In genomic region chr3:13424111-13424844, GRCh38 we compare ENCODE assay signal across 24 cellular contexts. TPM values are rescaled to one million over a fixed set of nuclear protein-coding genes. Genes with fewer than 3 reads are reported as not detected.
DNase-seq lines count a peak whose midpoint lies in the region; ATAC-seq, FAIRE-seq and TF ChIP-seq lines count a peak whose summit lies in the region.
"Had no signal": no experiment of that assay in that cellular context is flagged by ENCODE, and none has a peak within 500 bp of the region (broad histone marks: within the 10 kb centered on the region; RNA-seq: fewer than 3 reads in every experiment).

No MANE protein-coding gene starts in this region.

- no peaks in the 10 kb centered on the region for H3K27me3 ChIP-seq in PC-3 (ENCODE audit: low read length)
- no peaks in the 10 kb centered on the region for H3K27me3 ChIP-seq in small intestine (ENCODE audit: control insufficient read depth in 2 of 2, insufficient read depth in 2 of 2, low read length in 2 of 2)
- no peaks in the 10 kb centered on the region for H3K27me3 ChIP-seq in upper lobe of left lung
- H3K27me3 ChIP-seq: BLaER1 treated with 17β-estradiol and CSF1 and Interleukin-3, amounts not matched to agents 10 nM and 100 nM had no signal

- peaks cover 7% of the 10 kb centered on the region for H3K36me3 Mint-ChIP-seq in activated naive CD4-positive, alpha-beta T cell treated with anti-CD3 and anti-CD28 coated beads, Interleukin-2, amount 10 ng/mL, durations not matched to agents 7 days and 5 days
- H3K36me3 Mint-ChIP-seq in activated naive CD4-positive, alpha-beta T cell treated with anti-CD3 and anti-CD28 coated beads, Interleukin-2, amount 50 U/mL, for 72 hours = peaks cover 2 to 4% of the 10 kb centered on the region in 2 donors
- H3K36me3 Mint-ChIP-seq: IgD-negative memory B cell had no signal

- ATAC-seq in PC-3 (peak; percentile 10; the same call in 1 of the 2 replicates), upper lobe of left lung (ENCODE audit: low FRiP score in 2 of 2) (no peak), HG03280 (IDR thresholded peaks at IDR 0.05; ENCODE audit: unreplicated experiment) (no peak)
- ATAC-seq in activated naive CD4-positive, alpha-beta T cell treated with anti-CD3 and anti-CD28 coated beads, Interleukin-2, amount 50 U/mL, for 72 hours = no peak
- ATAC-seq: GM12878 had no signal

- no peaks in the 10 kb centered on the region for H3F3A ChIP-seq in PC-3 (ENCODE audit: low read length, unreplicated experiment)

- TF ChIP-seq CTCF in PC-3 (conservative IDR thresholded peaks at IDR 0.05; ENCODE audit: low read depth, low read length) = no peak
- no peak for TF ChIP-seq CTCF in upper lobe of left lung (IDR thresholded peaks at IDR 0.05)

- 31 to 63% (median 38%) methylated on average over 3 of the region's 3 CpGs for WGBS in small intestine, 3 donors
- 47 to 51% methylated on average over 3 of the region's 3 CpGs for WGBS in upper lobe of left lung, 2 donors

- no peaks in the 10 kb centered on the region for H3K9me2 ChIP-seq in PC-3 (replicated peaks; ENCODE audit: low read length)

- intact Hi-C loops in PC-3 (cut with micrococcal nuclease) = no loop called here

- H3K4me3 ChIP-seq in PC-3 (ENCODE audit: low read length) (no peak overlapping the region), small intestine (ENCODE audit: low read depth in 1 of 2, low read length in 2 of 2) (no peak overlapping the region), upper lobe of left lung (no peak overlapping the region)
- H3K4me3 ChIP-seq: BLaER1 treated with 17β-estradiol and CSF1 and Interleukin-3, amounts not matched to agents 10 nM and 100 nM; GM12878; HAP-1 had no signal

- peak overlapping the region; percentile 24 for H3K27ac Mint-ChIP-seq in activated naive CD4-positive, alpha-beta T cell treated with anti-CD3 and anti-CD28 coated beads, Interleukin-2, amount 10 ng/mL, durations not matched to agents 7 days and 5 days
- peak overlapping the region; percentile 40 to 85 for H3K27ac Mint-ChIP-seq in activated naive CD4-positive, alpha-beta T cell treated with anti-CD3 and anti-CD28 coated beads, Interleukin-2, amount 50 U/mL, for 72 hours

- H3K27ac ChIP-seq in PC-3 (ENCODE audit: low read length) (no peak overlapping the region), small intestine (ENCODE audit: low read depth in 1 of 2, low read length in 1 of 2) (no peak overlapping the region), upper lobe of left lung (peak overlapping the region in 1 of 4 donors; percentile 39)
- H3K27ac ChIP-seq: BLaER1 treated with 17β-estradiol and CSF1 and Interleukin-3, amounts not matched to agents 10 nM and 100 nM; HL-60 had no signal

- H3K4me2 ChIP-seq in PC-3 (ENCODE audit: low read length) = no peak overlapping the region

- TF ChIP-seq EP300 in upper lobe of left lung (IDR thresholded peaks at IDR 0.05) = no peak

- no peaks in the 10 kb centered on the region for H3K9me3 Mint-ChIP-seq in activated naive CD4-positive, alpha-beta T cell treated with anti-CD3 and anti-CD28 coated beads, Interleukin-2, amount 10 ng/mL, durations not matched to agents 7 days and 5 days
- no peaks in the 10 kb centered on the region for H3K9me3 Mint-ChIP-seq in activated naive CD4-positive, alpha-beta T cell treated with anti-CD3 and anti-CD28 coated beads, Interleukin-2, amount 50 U/mL, for 72 hours
- H3K9me3 Mint-ChIP-seq: IgD-negative memory B cell had no signal

- CTCF ChIA-PET in activated naive CD4-positive, alpha-beta T cell treated with anti-CD3 and anti-CD28 coated beads, Interleukin-2, amount 10 ng/mL, durations not matched to agents 7 days and 5 days (lab: Charles Lee) = interaction anchor here (1.4 kb wide), 1 partner anchor 8 kb away, joined by 10 read pairs; no protein-coding TSS in a partner anchor
- CTCF ChIA-PET in PC-3 (lab: Charles Lee) = no interaction called here

- no peak for FAIRE-seq in small intestine (lab: Jason Lieb, UNC)
- FAIRE-seq: A204.1, GM12878, HTR-8/SVneo had no signal

- TF ChIP-seq POLR2A in upper lobe of left lung (IDR thresholded peaks at IDR 0.05) = no peak

- H3K4me1 ChIP-seq in PC-3 (ENCODE audit: insufficient read depth, low read length) (peaks cover 8% of the 10 kb centered on the region; the same call in 1 of the 2 replicates), small intestine (ENCODE audit: control insufficient read depth in 2 of 2, insufficient read depth in 1 of 2, low read depth in 1 of 2, low read length in 1 of 2) (peaks cover 0 to 3% of the 10 kb centered on the region in 2 donors), upper lobe of left lung (peaks cover 10 to 21% (median 11%) of the 10 kb centered on the region in 4 donors)

- H4K20me1 ChIP-seq in PC-3 (ENCODE audit: low read length) = no peaks in the 10 kb centered on the region
- H4K20me1 ChIP-seq: BLaER1 treated with 17β-estradiol and CSF1 and Interleukin-3, amounts not matched to agents 10 nM and 100 nM had no signal

- POLR2A ChIA-PET in PC-3 (lab: Charles Lee; ENCODE audit: unreplicated experiment) = no interaction called here

- H3K9me3 ChIP-seq in PC-3 (ENCODE audit: low read length) (no peaks in the 10 kb centered on the region), small intestine (ENCODE audit: control insufficient read depth, low read depth) (no peaks in the 10 kb centered on the region), upper lobe of left lung (no peaks in the 10 kb centered on the region)
- H3K9me3 ChIP-seq: HAP-1 had no signal

- no peaks in the 10 kb centered on the region for H3K27me3 Mint-ChIP-seq in activated naive CD4-positive, alpha-beta T cell treated with anti-CD3 and anti-CD28 coated beads, Interleukin-2, amount 10 ng/mL, durations not matched to agents 7 days and 5 days
- H3K27me3 Mint-ChIP-seq: IgD-negative memory B cell had no signal

- H3K9ac ChIP-seq in PC-3 (ENCODE audit: low read length) = no peak overlapping the region
- H3K9ac ChIP-seq: BLaER1 treated with 17β-estradiol and CSF1 and Interleukin-3, amounts not matched to agents 10 nM and 100 nM had no signal

- BruUV-seq in PC-3 (replicated peaks; lab: Mats Ljungman, UMichigan) = no TSS peak

- no peak overlapping the region for H2AFZ ChIP-seq in PC-3 (ENCODE audit: low read length)

- peaks cover 68% of the 10 kb centered on the region for H3K4me1 Mint-ChIP-seq in activated naive CD4-positive, alpha-beta T cell treated with anti-CD3 and anti-CD28 coated beads, Interleukin-2, amount 10 ng/mL, durations not matched to agents 7 days and 5 days

- no peak for DNase-seq in activated naive CD4-positive, alpha-beta T cell treated with anti-CD3 and anti-CD28 coated beads, Interleukin-2, amount 10 ng/mL, durations not matched to agents 7 days and 5 days
- DNase-seq in activated naive CD4-positive, alpha-beta T cell treated with anti-CD3 and anti-CD28 coated beads, Interleukin-2, amount 50 U/mL, for 16 hours = no peak
- peak; percentile 25 for DNase-seq in PC-3
- DNase-seq in activated naive CD4-positive, alpha-beta T cell treated with anti-CD3 and anti-CD28 coated beads, Interleukin-2, amount 50 U/mL, for 72 hours (ENCODE audit: low spot score in 2 of 2) = no peak
- peak; percentile 59 for DNase-seq in small intestine
- DNase-seq in upper lobe of left lung = no peak
- DNase-seq in NCI-H2029 (lab: John Stamatoyannopoulos, UW) = no peak
- DNase-seq: DMS 273 treated with DMSO at 0.1 percent for 48 hours; GDM1; NCI-H1417 treated with DMSO at 0.1 percent for 48 hours; NCI-H1930; NCI-H2171; NCI-H446; NK-92 treated with Interleukin-12 subunit alpha and Interleukin-12 subunit beta, amount 100 ng/mL, for 24 hours; RPMI8226 had no signal

- peaks cover 5% of the 10 kb centered on the region for H3K79me2 ChIP-seq in PC-3 (ENCODE audit: low read length)

- no peak overlapping the region for H3K4me3 Mint-ChIP-seq in activated naive CD4-positive, alpha-beta T cell treated with anti-CD3 and anti-CD28 coated beads, Interleukin-2, amount 10 ng/mL, durations not matched to agents 7 days and 5 days

- H3K36me3 ChIP-seq in PC-3 (ENCODE audit: low read depth, low read length) = no peaks in the 10 kb centered on the region
- no peaks in the 10 kb centered on the region for H3K36me3 ChIP-seq in small intestine (ENCODE audit: control insufficient read depth in 2 of 2, insufficient read depth in 2 of 2, low read length in 2 of 2)
- no peaks in the 10 kb centered on the region for H3K36me3 ChIP-seq in upper lobe of left lung
- H3K36me3 ChIP-seq: BLaER1 treated with 17β-estradiol and CSF1 and Interleukin-3, amounts not matched to agents 10 nM and 100 nM; HAP-1 had no signal

RNA-seq across cellular contexts. Expression of gene NUP210, which starts 4.2 kb away (rescaled TPM):
- total RNA-seq in PC-3 (2014; rRNA removed) (64.0 and 75.3 TPM in 2 replicates), upper lobe of left lung (10 to 100 TPM; 14.6 to 23.0 (median 20.8) TPM)
- 100 to 1,000 TPM; 116 to 147 TPM for total RNA-seq in activated naive CD4-positive, alpha-beta T cell treated with anti-CD3 and anti-CD28 coated beads, Interleukin-2, amount 50 U/mL, for 72 hours
- polyA plus RNA-seq in small intestine = 10 to 100 TPM in 1 of 3 donors, under 1 TPM in 2; 0.22 to 10.5 (median 0.81) TPM
- total RNA-seq: LHCN-M2 had no signal

RNA-seq across cellular contexts. Expression of gene HDAC11, which starts 55.8 kb away (rescaled TPM):
- total RNA-seq in PC-3 (2014; rRNA removed) (21.8 and 24.2 TPM in 2 replicates), upper lobe of left lung (10 to 100 TPM; 11.5 to 28.1 (median 18.0) TPM)
- 1 to 10 TPM; 3.7 TPM for total RNA-seq in activated naive CD4-positive, alpha-beta T cell treated with anti-CD3 and anti-CD28 coated beads, Interleukin-2, amount 50 U/mL, for 72 hours
- polyA plus RNA-seq in small intestine = 10 to 100 TPM; 12.4 to 19.4 (median 18.1) TPM

Comparison
In these comparisons a context has a peak if more than half of its experiments do, and no peak if none do; other contexts are left out.
1. DNase-seq: peak in PC-3 (single experiment) and small intestine (single experiment); none in activated naive CD4-positive, alpha-beta T cell treated with anti-CD3 and anti-CD28 coated beads, Interleukin-2, amount 10 ng/mL, durations not matched to agents 7 days and 5 days (single experiment), activated naive CD4-positive, alpha-beta T cell treated with anti-CD3 and anti-CD28 coated beads, Interleukin-2, amount 50 U/mL, for 16 hours (single experiment), activated naive CD4-positive, alpha-beta T cell treated with anti-CD3 and anti-CD28 coated beads, Interleukin-2, amount 50 U/mL, for 72 hours (0 of 2), upper lobe of left lung (0 of 2) and NCI-H2029 (single experiment).